In the genomic region with DNA sequence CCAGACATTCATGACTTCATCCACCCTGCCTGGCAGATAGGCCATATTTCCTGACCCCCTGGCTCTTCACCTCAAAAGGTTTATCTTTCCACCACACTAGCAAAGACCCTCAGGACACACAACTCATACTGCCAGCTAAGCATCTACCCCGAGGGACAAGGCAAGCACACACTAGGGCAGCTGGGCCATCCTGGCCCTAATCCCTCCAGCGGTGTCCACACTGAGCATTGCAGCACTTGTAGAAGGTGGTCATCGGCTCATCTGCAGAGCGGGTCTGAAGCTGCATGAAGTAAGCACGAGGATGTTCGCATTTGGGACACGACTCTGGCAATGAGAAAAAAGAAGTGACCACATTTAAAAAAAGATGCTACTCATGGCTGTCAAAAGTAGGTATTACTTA, we compare ENCODE assay signal across 26 cellular contexts.
"Had no signal": no experiment of that assay in that cellular context is flagged by ENCODE, and none has a peak within 500 bp of the region (broad histone marks: within the 10 kb centered on the region; RNA-seq: fewer than 3 reads in every experiment).

No MANE protein-coding gene starts in this region.

- H3K27ac ChIP-seq: heart right ventricle, lower lobe of right lung, right lobe of liver, thoracic aorta, VCaP had no signal

- H3K9me3 ChIP-seq: heart right ventricle, lower lobe of right lung, right lobe of liver, thoracic aorta had no signal

- H3K9me3 Mint-ChIP-seq: activated T-cell treated with anti-CD3 and anti-CD28 coated beads, Interleukin-2, amount 50 U/mL, for 4 hours; activated T-helper 2 cell treated with anti-CD3 and anti-CD28 coated beads, Interferon-gamma antibody, Interleukin-2, Interleukin-4, amounts not matched to agents 10 μg/mL and 5 μg/mL and 100 μg/mL, durations not matched to agents 14 hours and 24 hours and 36 hours; dendritic cell treated with granulocyte-macrophage colony-stimulating factor and Interleukin-4, amounts not matched to agents 40 ng/mL and 50 ng/mL, for 4 days; nephron; T-helper 1 cell treated with Interleukin-12 subunit alpha and Interleukin-12 subunit beta and Interleukin-4 antibody, amounts not matched to agents 30 μg/mL and 1 μg/mL, for 36 hours had no signal

- H3K4me3 ChIP-seq: heart right ventricle, lower lobe of right lung, right lobe of liver, thoracic aorta had no signal

- DNase-seq: activated CD4-positive, alpha-beta T cell treated with anti-CD3 and anti-CD28 coated beads, Interleukin-2, amount 50 U/mL, for 1 hour; activated CD4-positive, CD25-positive, alpha-beta regulatory T cell treated with anti-CD3 and anti-CD28 coated beads, Interleukin-2, amount 50 U/mL, for 72 hours; activated CD8-positive, alpha-beta memory T cell treated with anti-CD3 and anti-CD28 coated beads, Interleukin-2, amount 50 U/mL, for 4 hours; activated T-cell treated with anti-CD3 and anti-CD28 coated beads, Interleukin-2, amount 50 U/mL, for 4 hours; amniotic stem cell; central memory CD4-positive, alpha-beta T cell; endodermal cell; foreskin fibroblast; heart right ventricle; kidney glomerular epithelial cell; mesenchymal stem cell; right lobe of liver; stimulated activated CD4-positive, alpha-beta T cell treated with anti-CD3 and anti-CD28 coated beads, Interleukin-2, amount 100 ng/mL, for 48 hours; stimulated activated naive CD8-positive, alpha-beta T cell treated with anti-CD3 and anti-CD28 coated beads, Interleukin-15, Interleukin-2, amounts not matched to agents 100 U/mL and 50 U/mL, for 24 hours; SW 1271; T-helper 9 cell; trophoblast cell had no signal

- H3K4me3 Mint-ChIP-seq: activated T-cell treated with anti-CD3 and anti-CD28 coated beads, Interleukin-2, amount 50 U/mL, for 4 hours; dendritic cell treated with granulocyte-macrophage colony-stimulating factor and Interleukin-4, amounts not matched to agents 40 ng/mL and 50 ng/mL, for 4 days; endodermal cell; nephron; T-helper 1 cell treated with Interleukin-12 subunit alpha and Interleukin-12 subunit beta and Interleukin-4 antibody, amounts not matched to agents 30 μg/mL and 1 μg/mL, for 36 hours had no signal

- H3K27me3 Mint-ChIP-seq: dendritic cell treated with granulocyte-macrophage colony-stimulating factor and Interleukin-4, amounts not matched to agents 40 ng/mL and 50 ng/mL, for 4 days had no signal

- H3K27ac Mint-ChIP-seq: activated T-helper 2 cell treated with anti-CD3 and anti-CD28 coated beads, Interferon-gamma antibody, Interleukin-2, Interleukin-4, amounts not matched to agents 10 μg/mL and 5 μg/mL and 100 μg/mL, durations not matched to agents 14 hours and 24 hours and 36 hours; dendritic cell treated with granulocyte-macrophage colony-stimulating factor and Interleukin-4, amounts not matched to agents 40 ng/mL and 50 ng/mL, for 4 days; endodermal cell; nephron; T-helper 1 cell treated with Interleukin-12 subunit alpha and Interleukin-12 subunit beta and Interleukin-4 antibody, amounts not matched to agents 30 μg/mL and 1 μg/mL, for 36 hours had no signal

- H3K27me3 ChIP-seq: heart right ventricle, right lobe of liver had no signal

- FAIRE-seq: TTC549, urothelium cell line had no signal
